Comparison of ENCODE assay signal across 18 cellular contexts in genomic region chr15:93333826-93334225, GRCh38.
DNase-seq lines count a peak whose midpoint lies in the region; ATAC-seq and TF ChIP-seq lines count a peak whose summit lies in the region.
"Had no signal": no experiment of that assay in that cellular context is flagged by ENCODE, and none has a peak within 500 bp of the region (broad histone marks: within the 10 kb centered on the region; RNA-seq: fewer than 3 reads in every experiment).

No MANE protein-coding gene starts in this region.

- ATAC-seq in heart right ventricle, result peak in 2 of 8 donors; percentile 63 to 70
- ATAC-seq: pancreas had no signal

- no peaks in the 10 kb centered on the region for H3K9me3 ChIP-seq in heart right ventricle
- H3K9me3 ChIP-seq: pancreas, SJSA1, suprapubic skin had no signal

- DNase-seq in GM12864 (ENCODE audit: low read depth) (no peak), heart right ventricle (peak in 1 of 2 donors; percentile 19), neural crest cell (ENCODE audit: low read depth, low spot score) (no peak), putamen (ENCODE audit: low spot score) (no peak), NCI-H2196 treated with DMSO at 0.1 percent for 48 hours (lab: John Stamatoyannopoulos, UW; ENCODE audit: unreplicated experiment) (no peak), kidney glomerular epithelial cell (lab: John Stamatoyannopoulos, UW) (no peak)
- peak; percentile 18 for DNase-seq in Jurkat, Clone E6-1 (ENCODE audit: low read depth, low spot score)
- DNase-seq: activated CD4-positive, CD25-positive, alpha-beta regulatory T cell; activated CD8-positive, alpha-beta memory T cell treated with anti-CD3 and anti-CD28 coated beads for 24 hours; AML-193; dorsolateral prefrontal cortex; NCI-H2029; NCI-H510A treated with DMSO at 0.1 percent for 48 hours; pancreas; stimulated activated CD4-positive, alpha-beta T cell treated with anti-CD3 and anti-CD28 coated beads, Interleukin-4, amount 100 ng/mL, for 4 hours; stimulated activated CD8-positive, alpha-beta memory T cell treated with anti-CD3 and anti-CD28 coated beads, Interleukin-4, amount 100 ng/mL, for 48 hours had no signal

- peaks cover 10% of the 10 kb centered on the region for H3K9me3 Mint-ChIP-seq in neural crest cell

- H3K4me3 ChIP-seq in GM12864 (ENCODE audit: low read depth, low read length), result no peak overlapping the region
- H3K4me3 ChIP-seq in Jurkat, Clone E6-1 (ENCODE audit: low read length), result no peak overlapping the region
- no peak overlapping the region for H3K4me3 ChIP-seq in heart right ventricle
- H3K4me3 ChIP-seq: dorsolateral prefrontal cortex, pancreas, SJSA1, suprapubic skin had no signal

- peaks cover 48% of the 10 kb centered on the region for H3K4me1 Mint-ChIP-seq in neural crest cell

- TF ChIP-seq CTCF in GM12864 (IDR thresholded peaks at IDR 0.05; ENCODE audit: low read depth, low read length, missing control alignments), result peak; percentile 1
- TF ChIP-seq CTCF in heart right ventricle (IDR thresholded peaks at IDR 0.05), result peak in 8 of 9 donors; percentile 6 to 51 (median 36)
- TF ChIP-seq CTCF in neural crest cell (conservative IDR thresholded peaks at IDR 0.05), result peak; percentile 42

- peaks cover 21% of the 10 kb centered on the region for H3K36me3 Mint-ChIP-seq in neural crest cell (ENCODE audit: low read depth)

- peak overlapping the region; percentile 23 for H3K4me3 Mint-ChIP-seq in neural crest cell

- no peaks in the 10 kb centered on the region for H3K36me3 ChIP-seq in heart right ventricle
- H3K36me3 ChIP-seq: pancreas, SJSA1, suprapubic skin had no signal

- H3K27me3 Mint-ChIP-seq in neural crest cell (ENCODE audit: low read depth), result no peaks in the 10 kb centered on the region

- H3K27me3 ChIP-seq in heart right ventricle, result peaks cover 0 to 69% (median 50%) of the 10 kb centered on the region in 7 donors
- H3K27me3 ChIP-seq: pancreas, SJSA1 had no signal

- H3K27ac Mint-ChIP-seq in neural crest cell (ENCODE audit: unreplicated experiment), result peak overlapping the region; percentile 30

- intact Hi-C loops in heart right ventricle (cut with DNase I), result loop anchor here in 8 of 10 donors (5.0 to 10.0 kb wide), 4 partner anchors 239 to 249 kb away; partner anchors contain the start of gene RGMA (in 6 of the 8)

- no peak overlapping the region for H3K27ac ChIP-seq in heart right ventricle
- H3K27ac ChIP-seq: dorsolateral prefrontal cortex, pancreas, SJSA1, suprapubic skin had no signal

- peaks cover 0 to 4% (median 0%) of the 10 kb centered on the region in 9 donors for H3K4me1 ChIP-seq in heart right ventricle
- H3K4me1 ChIP-seq: SJSA1, suprapubic skin had no signal

- 9 to 12% methylated on average over 6 of the region's 6 CpGs for WGBS in heart right ventricle, 2 donors
